8 cellular contexts compared by ENCODE assay signal in the genomic region with DNA sequence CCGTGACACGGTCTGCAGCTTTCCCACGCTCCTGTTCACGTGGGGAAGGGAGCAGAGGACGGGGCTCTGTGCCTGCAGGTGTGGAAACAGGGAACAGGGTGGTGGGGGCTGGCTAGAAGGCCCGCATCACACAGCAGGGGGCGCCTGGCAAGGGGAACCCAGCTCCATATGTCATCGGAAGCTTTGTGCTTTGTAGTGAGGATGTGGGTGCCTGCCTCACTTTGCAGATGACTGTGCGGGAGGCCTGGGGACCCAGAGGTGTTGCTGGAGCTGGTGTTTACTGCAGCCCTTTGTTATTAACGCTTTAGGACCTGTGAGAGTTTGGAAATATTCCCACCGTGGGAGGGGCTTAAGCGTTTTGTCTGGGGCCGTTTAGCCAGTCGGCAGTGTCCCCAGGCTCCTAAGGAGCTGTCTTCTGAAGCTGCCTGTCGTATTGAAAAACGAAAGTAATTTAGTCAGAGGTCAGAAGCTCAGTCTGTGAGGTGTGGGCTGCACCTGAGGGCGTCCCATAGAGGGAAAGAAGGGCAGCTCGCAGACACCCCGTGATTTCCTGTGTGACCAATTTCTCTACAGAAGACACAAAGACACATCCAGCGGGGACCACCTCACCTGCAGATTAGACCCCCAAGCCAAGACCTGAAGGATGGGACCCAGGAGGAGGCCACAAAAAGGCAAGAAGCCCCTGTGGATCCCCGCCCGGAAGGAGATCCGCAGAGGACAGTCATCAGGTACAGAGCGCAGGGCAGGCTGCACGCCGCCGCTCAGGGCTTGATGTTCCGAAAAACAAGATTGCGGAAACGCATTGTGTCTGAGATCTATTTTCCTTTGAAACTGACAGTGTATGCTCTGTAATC.
DNase-seq lines count a peak whose midpoint lies in the region; ATAC-seq and TF ChIP-seq lines count a peak whose summit lies in the region.

No MANE protein-coding gene starts in this region.

- peaks cover 27% of the 10 kb centered on the region for H3K4me1 Mint-ChIP-seq in activated naive CD4-positive, alpha-beta T cell treated with anti-CD3 and anti-CD28 coated beads, Interleukin-2, amount 50 U/mL, for 24 hours

- DNase-seq in GM13976 (ENCODE audit: low spot score) (peak; percentile 88), HFF-Myc (ENCODE audit: extremely low read depth, low read depth) (no peak), RWPE2 (ENCODE audit: low spot score) (no peak), epidermal melanocyte (ENCODE audit: insufficient read length, low spot score) (no peak), SIG-M5 treated with dmso at 0.1 percent for 504 hours (lab: John Stamatoyannopoulos, UW; ENCODE audit: unreplicated experiment) (no peak), AML-193 (lab: John Stamatoyannopoulos, UW) (no peak)
- peak; percentile 73 to 80 for DNase-seq in stimulated activated CD4-positive, alpha-beta T cell treated with anti-CD3 and anti-CD28 coated beads, Interleukin-4, amount 100 ng/mL, for 48 hours (ENCODE audit: low read depth in 2 of 2)

- no peaks in the 10 kb centered on the region for H3K4me1 ChIP-seq in RWPE2 (ENCODE audit: insufficient read depth, poor library complexity, severe bottlenecking)

- H3K27ac ChIP-seq in RWPE2 (ENCODE audit: poor library complexity, severe bottlenecking), result no peak overlapping the region

- peaks cover 5% of the 10 kb centered on the region for H3K36me3 Mint-ChIP-seq in activated naive CD4-positive, alpha-beta T cell treated with anti-CD3 and anti-CD28 coated beads, Interleukin-2, amount 50 U/mL, for 24 hours

- H3K9me3 Mint-ChIP-seq in activated naive CD4-positive, alpha-beta T cell treated with anti-CD3 and anti-CD28 coated beads, Interleukin-2, amount 50 U/mL, for 24 hours, result no peaks in the 10 kb centered on the region

- H3K4me3 Mint-ChIP-seq in activated naive CD4-positive, alpha-beta T cell treated with anti-CD3 and anti-CD28 coated beads, Interleukin-2, amount 50 U/mL, for 24 hours, result peak overlapping the region; percentile 81

- no peaks in the 10 kb centered on the region for H3K27me3 ChIP-seq in RWPE2 (ENCODE audit: insufficient read depth, poor library complexity, severe bottlenecking)

- H3K4me3 ChIP-seq in HFF-Myc (replicated peaks; ENCODE audit: low read depth, low read length) (no peak overlapping the region), RWPE2 (ENCODE audit: severe bottlenecking) (no peak overlapping the region)

- no peaks in the 10 kb centered on the region for H3K27me3 Mint-ChIP-seq in activated naive CD4-positive, alpha-beta T cell treated with anti-CD3 and anti-CD28 coated beads, Interleukin-2, amount 50 U/mL, for 24 hours

- no peaks in the 10 kb centered on the region for H3K9me3 ChIP-seq in RWPE2 (ENCODE audit: severe bottlenecking)

- in situ Hi-C loops in GM13976 (cut with MboI; ENCODE audit: low sequenced_read_pairs, unreplicated experiment), result no loop called here

- peak; percentile 50; the same call in 2 of the 3 replicates for ATAC-seq in RWPE2 (ENCODE audit: low read depth)

- H3K27ac Mint-ChIP-seq in activated naive CD4-positive, alpha-beta T cell treated with anti-CD3 and anti-CD28 coated beads, Interleukin-2, amount 50 U/mL, for 24 hours, result peak overlapping the region; percentile 66

- TF ChIP-seq CTCF in GM13976 (IDR thresholded peaks at IDR 0.05; ENCODE audit: borderline replicate concordance, control extremely low read depth, extremely low read depth, insufficient read depth, missing control alignments) (peak; percentile 60), HFF-Myc (IDR thresholded peaks at IDR 0.05; ENCODE audit: low read depth, low read length, missing control alignments) (peak; percentile 28), RWPE2 (IDR thresholded peaks at IDR 0.05; ENCODE audit: poor library complexity, severe bottlenecking) (peak; percentile 13)

- H3K36me3 ChIP-seq in RWPE2 (ENCODE audit: low read depth), result peaks cover 69% of the 10 kb centered on the region

Comparison
In these comparisons a context has a peak if more than half of its experiments do, and no peak if none do; other contexts are left out.
1. DNase-seq: peak in GM13976 (single experiment) and stimulated activated CD4-positive, alpha-beta T cell treated with anti-CD3 and anti-CD28 coated beads, Interleukin-4, amount 100 ng/mL, for 48 hours (2 of 2); none in HFF-Myc (single experiment), RWPE2 (single experiment), epidermal melanocyte (single experiment), SIG-M5 treated with dmso at 0.1 percent for 504 hours (single experiment) and AML-193 (0 of 2).
2. Peak in every context shown above with its lines, with median percentiles within 50 percentile points of each other: CTCF ChIP-seq.